ENCODE assay signal across 9 cellular contexts in the genomic region with DNA sequence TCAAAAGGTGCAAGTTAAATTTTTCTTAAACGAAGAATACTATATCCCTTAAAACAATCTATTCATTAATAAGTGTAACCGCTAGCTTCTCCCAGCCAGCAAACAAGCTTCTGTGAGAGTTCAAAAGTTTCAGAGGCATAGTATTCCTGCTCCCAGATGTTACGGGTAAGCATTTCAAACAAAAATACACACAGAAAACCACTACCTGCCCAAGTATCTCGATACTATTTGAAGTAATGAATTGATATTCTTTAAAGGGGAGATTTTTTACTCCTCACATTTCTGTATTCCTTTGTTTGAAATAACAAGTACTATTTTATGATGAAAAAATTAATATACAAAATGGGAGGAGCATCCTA. TPM values are rescaled to one million over a fixed set of nuclear protein-coding genes. Genes with fewer than 3 reads are reported as not detected.
DNase-seq lines count a peak whose midpoint lies in the region; ATAC-seq, FAIRE-seq and TF ChIP-seq lines count a peak whose summit lies in the region.
"Had no signal": no experiment of that assay in that cellular context is flagged by ENCODE, and none has a peak within 500 bp of the region (broad histone marks: within the 10 kb centered on the region; RNA-seq: fewer than 3 reads in every experiment).

No MANE protein-coding gene starts in this region.

- H3K36me3 ChIP-seq in SK-N-SH (replicated peaks in 1 of 2; ENCODE audit: control insufficient read depth in 1 of 2, insufficient read depth in 2 of 2, low read length in 1 of 2) (no peaks in the 10 kb centered on the region), H1 (ENCODE audit: control insufficient read depth in 2 of 4, insufficient read depth in 4 of 4, low read length in 3 of 4) (no peaks in the 10 kb centered on the region), mucosa of rectum (ENCODE audit: control insufficient read depth in 2 of 2, insufficient read depth in 2 of 2, low read length in 2 of 2) (no peaks in the 10 kb centered on the region), urinary bladder (ENCODE audit: insufficient read depth) (no peaks in the 10 kb centered on the region)

- peaks cover 7% of the 10 kb centered on the region for H3F3A ChIP-seq in SK-N-SH (replicated peaks; ENCODE audit: insufficient read depth)

- TF ChIP-seq RAD21 in SK-N-SH (IDR thresholded peaks at IDR 0.05; ENCODE audit: low read length): no peak
- TF ChIP-seq RAD21 in H1 (IDR thresholded peaks at IDR 0.05 in 1 of 2, conservative IDR thresholded peaks at IDR 0.05 in 1 of 2; ENCODE audit: low read depth in 2 of 2, low read length in 2 of 2): no peak

- no peak for TF ChIP-seq EP300 in SK-N-SH (IDR thresholded peaks at IDR 0.05; ENCODE audit: borderline replicate concordance in 1 of 2, low read depth in 1 of 2, low read length in 1 of 2)
- no peak for TF ChIP-seq EP300 in H1 (IDR thresholded peaks at IDR 0.05; ENCODE audit: borderline replicate concordance in 1 of 2, low read depth in 2 of 2, low read length in 2 of 2)

- H2AFZ ChIP-seq in SK-N-SH (ENCODE audit: low read depth): no peak overlapping the region
- H2AFZ ChIP-seq in H1 (ENCODE audit: low read length): no peak overlapping the region

- peaks cover 7% of the 10 kb centered on the region for H3K23me2 ChIP-seq in H1 (ENCODE audit: low read depth, low read length)

- no peak overlapping the region for H3K23ac ChIP-seq in H1 (ENCODE audit: insufficient read length)

- no peak overlapping the region for H2BK5ac ChIP-seq in H1 (ENCODE audit: low read depth, low read length)

- H3K79me1 ChIP-seq in H1 (ENCODE audit: low read depth, low read length): no peaks in the 10 kb centered on the region

- CTCF ChIA-PET in SK-N-SH (lab: Yijun Ruan, JAX) (interaction anchor here (0.6 to 1.9 kb wide), 4 partner anchors 61 to 105 kb away, joined by 3 to 10 read pairs (median 3); no protein-coding TSS in a partner anchor), H1 (lab: Charles Lee; ENCODE audit: partially characterized antibody) (interaction anchor here (0.8 to 1.4 kb wide), 5 partner anchors 9 to 108 kb away, joined by 3 to 4 read pairs (median 3); no protein-coding TSS in a partner anchor)

- H3K9ac ChIP-seq in SK-N-SH (peak overlapping the region; percentile 67; the same call in 1 of the 2 replicates), H1 (replicated peaks in 1 of 4; ENCODE audit: extremely low read depth in 1 of 4, low read depth in 3 of 4, low read length in 3 of 4) (peak overlapping the region in 3 of 4 experiments; percentile 14 to 79 (median 51); a peak in 3 of 7 replicates), mucosa of rectum (ENCODE audit: low read depth in 1 of 2, low read length in 2 of 2) (peak overlapping the region; percentile 63 to 85)

- POLR2A ChIA-PET in SK-N-SH (lab: Yijun Ruan, JAX) (no interaction called here), H1 (lab: Charles Lee; ENCODE audit: partially characterized antibody) (interaction anchor here (0.5 to 4.4 kb wide), 14 partner anchors 9 to 224 kb away, joined by 3 to 33 read pairs (median 3); no protein-coding TSS in a partner anchor)

- no peaks in the 10 kb centered on the region for H3K27me3 ChIP-seq in SK-N-SH (ENCODE audit: insufficient read depth)
- peaks cover 0 to 6% (median 3%) of the 10 kb centered on the region in 4 experiments; a peak in 3 of 7 replicates for H3K27me3 ChIP-seq in H1 (replicated peaks in 1 of 4; ENCODE audit: control insufficient read depth in 3 of 4, extremely low read depth in 1 of 4, insufficient read depth in 3 of 4, low read length in 3 of 4)
- no peaks in the 10 kb centered on the region for H3K27me3 ChIP-seq in mucosa of rectum (ENCODE audit: control insufficient read depth in 2 of 2, insufficient read depth in 2 of 2, low read length in 2 of 2)

- FAIRE-seq in H1 (lab: Jason Lieb, UNC): no peak

- H2BK12ac ChIP-seq in H1 (ENCODE audit: low read depth, low read length): no peak overlapping the region

- H3K27ac ChIP-seq in SK-N-SH (ENCODE audit: low read depth in 2 of 2, low read length in 1 of 2): peak overlapping the region in 1 of 2 experiments; percentile 81; a peak in 3 of 4 replicates
- no peak overlapping the region for H3K27ac ChIP-seq in H1 (ENCODE audit: low read depth, low read length)
- peak overlapping the region; percentile 91 to 96 for H3K27ac ChIP-seq in mucosa of rectum (ENCODE audit: low read depth in 2 of 2, low read length in 2 of 2)
- no peak overlapping the region for H3K27ac ChIP-seq in urinary bladder (ENCODE audit: low read depth)

- H3K56ac ChIP-seq in H1 (replicated peaks; ENCODE audit: insufficient read length, low read depth, low read length): no peak overlapping the region

- no peak overlapping the region for H3K14ac ChIP-seq in H1 (ENCODE audit: insufficient read length)

- no peaks in the 10 kb centered on the region for H3K9me3 ChIP-seq in SK-N-SH
- no peaks in the 10 kb centered on the region for H3K9me3 ChIP-seq in H1 (ENCODE audit: insufficient read depth in 2 of 2, low read depth in 1 of 2, low read length in 1 of 2)
- no peaks in the 10 kb centered on the region for H3K9me3 ChIP-seq in mucosa of rectum (ENCODE audit: control insufficient read depth in 2 of 2, low read length in 2 of 2)

- TF ChIP-seq CTCF in SK-N-SH (IDR thresholded peaks at IDR 0.05): no peak
- TF ChIP-seq CTCF in H1 (IDR thresholded peaks at IDR 0.05; ENCODE audit: control extremely low read depth in 1 of 3, insufficient read depth in 1 of 3, low read depth in 1 of 3, low read length in 3 of 3): no peak

- no peak overlapping the region for H2BK20ac ChIP-seq in H1 (ENCODE audit: low read length)

- no peak overlapping the region for H2AK5ac ChIP-seq in H1 (ENCODE audit: low read depth, low read length)

- H3K4me3 ChIP-seq in SK-N-SH (ENCODE audit: low read depth in 2 of 2, low read length in 1 of 2) (peak overlapping the region; percentile 68 to 84), H1 (ENCODE audit: extremely low read depth in 1 of 4, insufficient read depth in 2 of 4, low read depth in 3 of 4, low read length in 4 of 4) (peak overlapping the region; percentile 88 to 90 (median 88)), mucosa of rectum (ENCODE audit: low read length in 2 of 2) (peak overlapping the region; percentile 85 to 87), urinary bladder (ENCODE audit: low read depth, low read length) (peak overlapping the region; percentile 98)

- H4K5ac ChIP-seq in H1 (ENCODE audit: insufficient read length, low read depth, low read length): no peak overlapping the region

- peak overlapping the region; percentile 72 for H3K4me2 ChIP-seq in SK-N-SH
- peak overlapping the region; percentile 42 to 68 for H3K4me2 ChIP-seq in H1 (ENCODE audit: insufficient read depth in 1 of 2, low read depth in 2 of 2, low read length in 2 of 2)

- no peak overlapping the region for H4K91ac ChIP-seq in H1 (replicated peaks; ENCODE audit: insufficient read length, low read length)

- peaks cover 51% of the 10 kb centered on the region for H4K20me1 ChIP-seq in SK-N-SH (ENCODE audit: insufficient read depth)
- H4K20me1 ChIP-seq in H1 (replicated peaks in 1 of 2; ENCODE audit: control insufficient read depth in 1 of 2, insufficient read depth in 2 of 2, low read length in 2 of 2): peaks cover 3 to 5% of the 10 kb centered on the region in 2 experiments

- no peak overlapping the region for H3K4ac ChIP-seq in H1 (replicated peaks; ENCODE audit: insufficient read length, low read depth, low read length)

- no peak overlapping the region for H2BK15ac ChIP-seq in H1 (ENCODE audit: low read length)

- no peak overlapping the region for H2BK120ac ChIP-seq in H1 (replicated peaks; ENCODE audit: low read depth, low read length)

- H3K4me1 ChIP-seq in SK-N-SH (ENCODE audit: control insufficient read depth in 1 of 2, insufficient read depth in 2 of 2, low read depth in 1 of 2, low read length in 1 of 2) (peaks cover 13 to 14% of the 10 kb centered on the region in 2 experiments; a peak in 3 of 4 replicates), H1 (replicated peaks in 1 of 4; ENCODE audit: control insufficient read depth in 3 of 4, insufficient read depth in 4 of 4, low read length in 3 of 4) (peaks cover 0 to 9% (median 2%) of the 10 kb centered on the region in 4 experiments; a peak in 5 of 7 replicates), mucosa of rectum (ENCODE audit: control insufficient read depth in 2 of 2, insufficient read depth in 2 of 2, low read length in 2 of 2) (peaks cover 5 to 16% of the 10 kb centered on the region in 2 donors), urinary bladder (ENCODE audit: insufficient read depth) (no peaks in the 10 kb centered on the region)

- WGBS in SK-N-SH (ENCODE audit: low lambda C conversion rate): 36% methylated on average over 4 of the region's 4 CpGs
- 27% methylated on average over 4 of the region's 4 CpGs; no CpG with 5 or more reads in 1 of the 2 experiments for WGBS in H1 (ENCODE audit: extremely low coverage in 1 of 2, insufficient coverage in 1 of 2, insufficient read length in 1 of 2, insufficient replicate concordance in 2 of 2, low coverage in 1 of 2, low lambda C conversion rate in 2 of 2, missing lambda C conversion rate in 1 of 2), 2 experiments
- 27% methylated on average over 4 of the region's 4 CpGs for WGBS in urinary bladder

- TF ChIP-seq POLR2A in H1 (IDR thresholded peaks at IDR 0.05; ENCODE audit: control extremely low read depth in 1 of 2, low read depth in 2 of 2, low read length in 2 of 2): no peak

- H4K8ac ChIP-seq in H1 (ENCODE audit: extremely low read depth, insufficient read depth, low read length): no peak overlapping the region

- DNase-seq in SK-N-SH: no peak
- DNase-seq in H1 (ENCODE audit: low read depth in 1 of 2, low spot score in 2 of 2): no peak
- no peak for DNase-seq in LoVo (ENCODE audit: low spot score)

- H3K79me2 ChIP-seq in SK-N-SH (ENCODE audit: insufficient read depth) (peaks cover 57% of the 10 kb centered on the region), H1 (ENCODE audit: control insufficient read depth in 1 of 2, insufficient read depth in 2 of 2, low read length in 2 of 2) (peaks cover 7 to 57% of the 10 kb centered on the region in 2 experiments; a peak in 3 of 4 replicates)

- H3K18ac ChIP-seq in H1 (ENCODE audit: extremely low read depth, low read length): no peak overlapping the region

- H3K9me2 ChIP-seq in SK-N-SH: no peaks in the 10 kb centered on the region

- ATAC-seq in SK-N-SH treated with all-trans-retinoic acid at 6 μM for 48 hours (no peak), HG02852 (IDR thresholded peaks at IDR 0.05; ENCODE audit: unreplicated experiment) (no peak), GM21786 (IDR thresholded peaks at IDR 0.05; ENCODE audit: unreplicated experiment) (no peak)

RNA-seq across cellular contexts. Expression of a gene that starts 1.5 kb away (rescaled TPM):
- polyA plus RNA-seq in SK-N-SH (2012; rRNA removed): 17.5 and 23.7 TPM in 2 replicates
- 19.8 and 19.9 TPM in 2 replicates for polyA plus RNA-seq in SK-N-SH (2012; cell fraction: cytosol; rRNA removed)
- 15.4 and 26.0 TPM in 2 replicates for polyA plus RNA-seq in SK-N-SH (2012; cell fraction: nucleus; rRNA removed)
- 135 and 138 TPM in 2 replicates for total RNA-seq in H1 (2021; fragmentation: NEBNext Ultra II Directional; extraction: Animal tissue kit (Norgen Biotek cat#: 25700))
- polyA plus RNA-seq in H1 (2011; rRNA removed): 32.2 and 46.3 TPM in 2 replicates
- polyA plus RNA-seq in H1 (2011; cell fraction: cytosol; rRNA removed): 52.5 TPM
- polyA plus RNA-seq in H1 (2011; cell fraction: nucleus; rRNA removed): 47.1 TPM
- 57.9 to 79.5 TPM (median 70.1 TPM) in 4 replicates for polyA plus RNA-seq in H1 (2012, experiment 1 of 2)
- 5.1 TPM for polyA plus RNA-seq in H1 (2012, experiment 2 of 2)
- 71.2 TPM for polyA plus RNA-seq in H1 (2013, experiment 1 of 2)
- 71.3 TPM for polyA plus RNA-seq in H1 (2013, experiment 2 of 2)
- polyA minus RNA-seq in H1 (2011; rRNA and poly(A)+ RNA removed): 131 and 148 TPM in 2 replicates
- 69.9 TPM for polyA minus RNA-seq in H1 (2011; cell fraction: cytosol; rRNA and poly(A)+ RNA removed)
- polyA minus RNA-seq in H1 (2011; cell fraction: nucleus; rRNA and poly(A)+ RNA removed): 82.2 TPM
- total RNA-seq in urinary bladder: 149 TPM
- 38.7 TPM for polyA plus RNA-seq in urinary bladder
- total RNA-seq: activated CD4-positive, alpha-beta memory T cell treated with anti-CD3 and anti-CD28 coated beads for 36 hours had no signal

Comparison
In these comparisons a context has a peak if more than half of its experiments do, and no peak if none do; other contexts are left out.
1. H3K27ac ChIP-seq: peak in mucosa of rectum (2 of 2); none in H1 (single experiment) and urinary bladder (single experiment).
2. Peak in every context shown above with its lines, with median percentiles within 50 percentile points of each other: H3K4me3 ChIP-seq and H3K9ac ChIP-seq.